ENCODE assay signal across 11 cellular contexts in the genomic region with DNA sequence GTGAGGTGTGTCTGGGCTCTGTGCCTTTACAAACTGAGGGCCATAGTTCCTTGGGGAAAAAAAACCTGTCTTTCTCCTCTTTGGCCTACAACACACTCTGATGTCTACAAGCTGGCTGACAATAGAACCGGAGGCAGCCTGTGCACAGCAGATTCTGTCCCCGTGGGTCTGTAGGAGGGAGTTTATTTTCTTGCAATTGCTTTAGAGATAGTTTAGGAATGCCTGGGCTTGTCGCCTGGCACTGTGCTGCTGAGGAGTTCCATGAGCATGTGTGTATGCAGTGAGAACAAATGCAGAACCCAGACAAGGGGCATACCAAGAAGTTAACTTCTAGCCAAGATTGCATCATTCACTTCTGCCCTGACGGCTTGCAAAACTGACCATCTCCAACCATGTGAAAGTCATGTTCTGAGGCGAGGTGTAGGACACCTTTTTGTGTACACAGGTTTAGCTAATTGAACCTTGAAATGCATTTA. TPM values are rescaled to one million over a fixed set of nuclear protein-coding genes. Genes with fewer than 3 reads are reported as not detected.
A peak's percentile ranks its signal among the peaks of the same experiment; 100 is the strongest.
DNase-seq lines count a peak whose midpoint lies in the region; ATAC-seq and TF ChIP-seq lines count a peak whose summit lies in the region.
"Had no signal": no experiment of that assay in that cellular context is flagged by ENCODE, and none has a peak within 500 bp of the region (broad histone marks: within the 10 kb centered on the region; RNA-seq: fewer than 3 reads in every experiment).

No MANE protein-coding gene starts in this region.

- H3K79me2 ChIP-seq in Karpas-422 (ENCODE audit: low read length): no peaks in the 10 kb centered on the region

- H3K4me1 ChIP-seq in endodermal cell (ENCODE audit: control insufficient read depth, insufficient read depth, low read length): peaks cover 6% of the 10 kb centered on the region
- peaks cover 22% of the 10 kb centered on the region for H3K4me1 ChIP-seq in lower lobe of right lung
- no peaks in the 10 kb centered on the region for H3K4me1 ChIP-seq in Karpas-422 (ENCODE audit: low read length)

- no peak overlapping the region for H3K4me2 ChIP-seq in Karpas-422 (ENCODE audit: low read depth, low read length, poor library complexity, severe bottlenecking)

- H3K4me1 Mint-ChIP-seq in endodermal cell (peaks cover 15% of the 10 kb centered on the region), type B pancreatic cell (ENCODE audit: unreplicated experiment) (peaks cover 14% of the 10 kb centered on the region)
- H3K4me1 Mint-ChIP-seq in CD4-positive, alpha-beta T cell (ENCODE audit: low read depth): no peaks in the 10 kb centered on the region

- no peaks in the 10 kb centered on the region for H3K27me3 ChIP-seq in endodermal cell (ENCODE audit: control insufficient read depth, insufficient read depth, low read length, poor library complexity, severe bottlenecking)
- H3K27me3 ChIP-seq in lower lobe of right lung (ENCODE audit: low read depth): no peaks in the 10 kb centered on the region
- H3K27me3 ChIP-seq in Karpas-422 (ENCODE audit: low read length): no peaks in the 10 kb centered on the region
- H3K27me3 ChIP-seq in CD4-positive, alpha-beta T cell (ENCODE audit: control insufficient read depth, insufficient read depth, low read length): no peaks in the 10 kb centered on the region

- H3K4me3 ChIP-seq in endodermal cell (ENCODE audit: low read length) (no peak overlapping the region), lower lobe of right lung (no peak overlapping the region), Karpas-422 (ENCODE audit: low read length) (no peak overlapping the region)
- H3K4me3 ChIP-seq: SK-N-MC had no signal

- peak overlapping the region; percentile 69 for H3K27ac ChIP-seq in endodermal cell (ENCODE audit: low read depth, low read length)
- peak overlapping the region; percentile 18 for H3K27ac ChIP-seq in lower lobe of right lung
- no peak overlapping the region for H3K27ac ChIP-seq in Karpas-422 (ENCODE audit: low read length)
- no peak overlapping the region for H3K27ac ChIP-seq in CD4-positive, alpha-beta T cell (ENCODE audit: low read depth, low read length)

- H3K27me3 Mint-ChIP-seq in endodermal cell (ENCODE audit: insufficient read depth): no peaks in the 10 kb centered on the region
- H3K27me3 Mint-ChIP-seq in type B pancreatic cell: no peaks in the 10 kb centered on the region
- no peaks in the 10 kb centered on the region for H3K27me3 Mint-ChIP-seq in CD4-positive, alpha-beta T cell

- H3K9ac ChIP-seq in endodermal cell (ENCODE audit: extremely low read depth, low read length, poor library complexity, severe bottlenecking) (no peak overlapping the region), Karpas-422 (ENCODE audit: low read length) (no peak overlapping the region)

- no peaks in the 10 kb centered on the region for H3K9me3 ChIP-seq in endodermal cell (ENCODE audit: control insufficient read depth, low read length)
- H3K9me3 ChIP-seq in lower lobe of right lung: no peaks in the 10 kb centered on the region
- no peaks in the 10 kb centered on the region for H3K9me3 ChIP-seq in Karpas-422 (ENCODE audit: low read length)
- no peaks in the 10 kb centered on the region for H3K9me3 ChIP-seq in CD4-positive, alpha-beta T cell (ENCODE audit: control insufficient read depth, low read length)

- H2AFZ ChIP-seq in Karpas-422 (ENCODE audit: low read length): no peak overlapping the region

- ATAC-seq in lower lobe of right lung (peak; percentile 82 to 85), GM18868 (IDR thresholded peaks at IDR 0.05; ENCODE audit: unreplicated experiment) (no peak)
- no peak for ATAC-seq in CD4-positive, alpha-beta T cell (ENCODE audit: poor library complexity)

- H3K36me3 ChIP-seq in endodermal cell (ENCODE audit: control insufficient read depth, insufficient read depth, low read length) (peaks cover 91% of the 10 kb centered on the region), lower lobe of right lung (peaks cover 81% of the 10 kb centered on the region), Karpas-422 (ENCODE audit: insufficient read depth, low read length) (no peaks in the 10 kb centered on the region; the same call in 1 of the 2 replicates)

- peak; percentile 59 for DNase-seq in MV-4-11 (lab: John Stamatoyannopoulos, UW)
- no peak for DNase-seq in endodermal cell
- DNase-seq in lower lobe of right lung: no peak
- no peak for DNase-seq in type B pancreatic cell (ENCODE audit: extremely low spot score, unreplicated experiment)
- DNase-seq in Karpas-422: no peak
- no peak for DNase-seq in CD4-positive, alpha-beta T cell
- DNase-seq in retina: no peak
- DNase-seq: activated CD8-positive, alpha-beta memory T cell treated with anti-CD3 and anti-CD28 coated beads for 24 hours; NCI-H1694 treated with DMSO at 0.1 percent for 48 hours had no signal

- CTCF ChIA-PET in CD4-positive, alpha-beta T cell (lab: Charles Lee): no interaction called here

- H3K4me3 Mint-ChIP-seq in endodermal cell: no peak overlapping the region
- H3K4me3 Mint-ChIP-seq in type B pancreatic cell: no peak overlapping the region
- no peak overlapping the region for H3K4me3 Mint-ChIP-seq in CD4-positive, alpha-beta T cell

- no peaks in the 10 kb centered on the region for H4K20me1 ChIP-seq in Karpas-422 (ENCODE audit: insufficient read depth, low read depth, low read length)

- POLR2A ChIA-PET in CD4-positive, alpha-beta T cell (lab: Charles Lee): no interaction called here

- H3K9me2 ChIP-seq in Karpas-422 (replicated peaks; ENCODE audit: insufficient read depth, low read length): no peaks in the 10 kb centered on the region

- 94 to 96% methylated on average over 3 to 5 of the region's 5 CpGs for WGBS in endodermal cell (ENCODE audit: insufficient coverage in 1 of 2, insufficient read length in 1 of 2), 2 experiments

- no peaks in the 10 kb centered on the region for H3K9me3 Mint-ChIP-seq in endodermal cell
- no peaks in the 10 kb centered on the region for H3K9me3 Mint-ChIP-seq in type B pancreatic cell
- no peaks in the 10 kb centered on the region for H3K9me3 Mint-ChIP-seq in CD4-positive, alpha-beta T cell

- intact Hi-C loops in lower lobe of right lung (cut with DNase I): no loop called here
- intact Hi-C loops in CD4-positive, alpha-beta T cell (cut with DNase I, micrococcal nuclease): no loop called here

- TF ChIP-seq CTCF in endodermal cell (conservative IDR thresholded peaks at IDR 0.05) (no peak), lower lobe of right lung (IDR thresholded peaks at IDR 0.05) (no peak), type B pancreatic cell (conservative IDR thresholded peaks at IDR 0.05) (no peak)
- no peak for TF ChIP-seq CTCF in CD4-positive, alpha-beta T cell (IDR thresholded peaks at IDR 0.05)

- H3K27ac Mint-ChIP-seq in endodermal cell (peak overlapping the region; percentile 81), type B pancreatic cell (peak overlapping the region; percentile 37)
- no peak overlapping the region for H3K27ac Mint-ChIP-seq in CD4-positive, alpha-beta T cell

- H3K36me3 Mint-ChIP-seq in endodermal cell (ENCODE audit: low read depth) (peaks cover 76% of the 10 kb centered on the region), type B pancreatic cell (peaks cover 60% of the 10 kb centered on the region)
- H3K36me3 Mint-ChIP-seq in CD4-positive, alpha-beta T cell (ENCODE audit: low read depth): peaks cover 60% of the 10 kb centered on the region

RNA-seq across cellular contexts. Expression of gene CCNI, which starts 54.1 kb away (rescaled TPM):
- total RNA-seq in endodermal cell: 100 to 1,000 TPM; 283 to 302 TPM
- 351 TPM for polyA plus RNA-seq in endodermal cell (2013, experiment 1 of 2)
- 330 TPM for polyA plus RNA-seq in endodermal cell (2013, experiment 2 of 2)
- 327 TPM for total RNA-seq in lower lobe of right lung
- 220 and 270 TPM in 2 replicates for total RNA-seq in type B pancreatic cell (ENCODE audit: low replicate concordance)
- 54.1 and 105 TPM in 2 replicates for total RNA-seq in Karpas-422 (2014; rRNA removed; shearing (Covaris generic); ENCODE audit: low replicate concordance)
- total RNA-seq in CD4-positive, alpha-beta T cell: 100 to 1,000 TPM; 385 to 418 TPM

Comparison
In these comparisons a context has a peak if more than half of its experiments do, and no peak if none do; other contexts are left out.
1. H3K27ac ChIP-seq: peak in endodermal cell (single experiment) and lower lobe of right lung (single experiment); none in Karpas-422 (single experiment) and CD4-positive, alpha-beta T cell (single experiment).
2. ATAC-seq: peak in lower lobe of right lung (2 of 2); none in CD4-positive, alpha-beta T cell (single experiment) and GM18868 (single experiment).